ENCODE assay signal across 22 cellular contexts in the genomic region with DNA sequence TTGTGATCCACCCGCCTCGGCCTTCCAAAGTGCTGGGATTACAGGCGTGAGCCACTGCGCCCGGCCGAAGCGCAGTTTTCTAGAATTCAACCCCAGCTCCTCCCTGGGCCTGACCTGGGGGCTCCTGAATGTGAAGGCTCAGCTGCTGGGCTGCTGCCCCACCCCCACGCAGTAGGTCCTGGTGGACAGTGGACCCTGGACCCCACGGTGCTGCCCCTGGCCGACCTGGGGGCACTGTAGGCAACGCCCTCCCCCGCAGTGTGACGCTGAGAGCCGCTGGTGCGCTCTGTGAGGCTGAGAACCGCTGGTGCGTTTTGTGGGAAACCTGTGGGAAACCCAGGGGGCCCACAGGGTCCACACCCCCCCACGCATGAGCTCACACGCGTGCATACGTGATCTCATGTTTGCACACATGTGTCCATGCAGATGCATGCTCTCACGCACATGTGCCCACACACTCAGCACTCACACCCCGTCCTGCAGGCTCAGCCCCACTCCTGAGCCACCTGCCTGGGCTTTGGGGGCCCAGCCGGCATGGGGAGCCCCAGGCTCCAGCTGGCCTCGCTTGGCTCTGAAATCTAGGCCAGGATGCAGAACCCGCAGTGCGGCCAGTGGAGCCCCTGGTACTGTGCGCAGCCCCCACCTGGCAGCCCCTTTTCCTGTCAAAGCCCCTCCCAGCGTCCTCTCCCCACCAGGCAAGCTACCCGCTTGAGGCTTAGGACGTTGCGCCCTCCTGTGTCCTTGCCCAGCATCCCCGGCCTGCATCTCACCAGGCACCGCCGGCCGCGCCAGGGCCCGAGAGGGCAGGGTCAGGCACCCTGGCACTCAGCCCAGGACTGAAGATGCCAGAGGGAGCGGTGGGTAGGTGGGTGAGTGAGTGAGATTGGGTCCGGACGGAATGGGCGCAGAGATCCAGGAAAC.
A peak's percentile ranks its signal among the peaks of the same experiment; 100 is the strongest.
DNase-seq lines count a peak whose midpoint lies in the region; ATAC-seq and TF ChIP-seq lines count a peak whose summit lies in the region.
"Had no signal": no experiment of that assay in that cellular context is flagged by ENCODE, and none has a peak within 500 bp of the region (broad histone marks: within the 10 kb centered on the region; RNA-seq: fewer than 3 reads in every experiment).

No MANE protein-coding gene starts in this region.

- DNase-seq in Ammon's horn (ENCODE audit: low spot score) (peak; percentile 49), Panc1 (ENCODE audit: low read depth, low spot score) (no peak), hepatocyte (ENCODE audit: low spot score) (peak; percentile 42), putamen (ENCODE audit: low spot score) (no peak)
- no peak for DNase-seq in natural killer cell treated with Interleukin-12 subunit alpha and Interleukin-12 subunit beta and Interleukin-15 and Interleukin-18, amount 100 ng/mL, for 72 hours (ENCODE audit: low spot score)
- DNase-seq: activated CD4-positive, alpha-beta T cell treated with anti-CD3 and anti-CD28 coated beads, Interleukin-2, amount 50 U/mL, for 4 hours; activated CD8-positive, alpha-beta memory T cell treated with anti-CD3 and anti-CD28 coated beads, Interleukin-2, amount 50 U/mL, for 48 hours; activated effector memory CD4-positive, alpha-beta T cell treated with anti-CD3 and anti-CD28 coated beads, Interleukin-2, amount 50 U/mL, for 16 hours; CD4-positive, alpha-beta T cell; DMS153; GDM1; islet precursor cell; KG1; NCI-H1694 treated with DMSO at 0.1 percent for 48 hours; NCI-H69 had no signal

- peaks cover 40% of the 10 kb centered on the region for H3K4me1 ChIP-seq in Panc1 (ENCODE audit: control insufficient read depth, insufficient read depth, low read length)
- peaks cover 36% of the 10 kb centered on the region for H3K4me1 ChIP-seq in hepatocyte (ENCODE audit: insufficient read depth)
- H3K4me1 ChIP-seq: prostate gland had no signal

- H3K36me3 ChIP-seq in Panc1 (ENCODE audit: control insufficient read depth, insufficient read depth, low read length) (peaks cover 3% of the 10 kb centered on the region), hepatocyte (replicated peaks; ENCODE audit: insufficient read depth, low read depth) (no peaks in the 10 kb centered on the region)
- H3K36me3 ChIP-seq: prostate gland had no signal

- no peak overlapping the region for H3K4me2 ChIP-seq in hepatocyte

- BruUV-seq in Panc1 (replicated peaks; lab: Mats Ljungman, UMichigan) = no TSS peak

- no peak overlapping the region for H3K27ac Mint-ChIP-seq in natural killer cell treated with Interleukin-12 subunit alpha and Interleukin-12 subunit beta and Interleukin-15 and Interleukin-18, amount 100 ng/mL, for 72 hours
- H3K27ac Mint-ChIP-seq: CD4-positive, alpha-beta T cell; WTC11 had no signal

- H3K4me3 ChIP-seq in Panc1 (ENCODE audit: low read depth in 2 of 2, low read length in 2 of 2) = no peak overlapping the region
- no peak overlapping the region for H3K4me3 ChIP-seq in hepatocyte
- H3K4me3 ChIP-seq in skin epidermis = no peak overlapping the region
- H3K4me3 ChIP-seq: cardiac muscle cell, prostate gland had no signal

- peaks cover 6% of the 10 kb centered on the region for H3K36me3 Mint-ChIP-seq in natural killer cell treated with Interleukin-12 subunit alpha and Interleukin-12 subunit beta and Interleukin-15 and Interleukin-18, amount 100 ng/mL, for 72 hours

- H3K4me1 Mint-ChIP-seq in natural killer cell treated with Interleukin-12 subunit alpha and Interleukin-12 subunit beta and Interleukin-15 and Interleukin-18, amount 100 ng/mL, for 72 hours (ENCODE audit: low read depth in 2 of 2) = peaks cover 4 to 13% of the 10 kb centered on the region in 2 donors

- in situ Hi-C loops in Panc1 (cut with HindIII; ENCODE audit: low pct_unique_long_range_greater_than_20kb, low sequenced_read_pairs) = no loop called here

- ATAC-seq in Panc1 (no peak), GM18519 (IDR thresholded peaks at IDR 0.05; ENCODE audit: low FRiP score, unreplicated experiment) (no peak), HG02759 (IDR thresholded peaks at IDR 0.05; ENCODE audit: unreplicated experiment) (no peak)
- ATAC-seq in natural killer cell treated with Interleukin-12 subunit alpha and Interleukin-12 subunit beta and Interleukin-15 and Interleukin-18, amount 100 ng/mL, for 72 hours = no peak
- ATAC-seq: WTC11 had no signal

- H3K79me2 ChIP-seq in hepatocyte = peaks cover 4% of the 10 kb centered on the region

- H4K20me1 ChIP-seq in hepatocyte (ENCODE audit: insufficient read depth, poor library complexity, severe bottlenecking) = no peaks in the 10 kb centered on the region

- no peaks in the 10 kb centered on the region for H3K9me3 ChIP-seq in Panc1 (ENCODE audit: control insufficient read depth, insufficient read depth, low read depth, low read length)
- no peaks in the 10 kb centered on the region for H3K9me3 ChIP-seq in hepatocyte (ENCODE audit: low read depth)
- H3K9me3 ChIP-seq: prostate gland had no signal

- no peaks in the 10 kb centered on the region for H3K9me2 ChIP-seq in hepatocyte (replicated peaks; ENCODE audit: insufficient read depth)

- POLR2A ChIA-PET in Panc1 (lab: Charles Lee) = no interaction called here

- no peaks in the 10 kb centered on the region for H3K27me3 ChIP-seq in Panc1 (ENCODE audit: control insufficient read depth, insufficient read depth, low read length)
- H3K27me3 ChIP-seq in hepatocyte = no peaks in the 10 kb centered on the region
- H3K27me3 ChIP-seq: cardiac muscle cell had no signal

- no peak overlapping the region for H2AFZ ChIP-seq in hepatocyte

- 97% methylated on average over 41 of the region's 42 CpGs for WGBS in hepatocyte (ENCODE audit: low lambda C conversion rate, missing lambda C conversion rate)

- no peak overlapping the region for H3K4me3 Mint-ChIP-seq in natural killer cell treated with Interleukin-12 subunit alpha and Interleukin-12 subunit beta and Interleukin-15 and Interleukin-18, amount 100 ng/mL, for 72 hours
- H3K4me3 Mint-ChIP-seq: CD4-positive, alpha-beta T cell; nephron; WTC11 had no signal

- H3K27ac ChIP-seq in Panc1 (ENCODE audit: low read length) (peak overlapping the region; percentile 7; the same call in 1 of the 2 replicates), hepatocyte (peak overlapping the region; percentile 86), skin epidermis (peak overlapping the region in 15 of 21 experiments; percentile 69 to 90 (median 83))
- H3K27ac ChIP-seq: cardiac muscle cell had no signal

- H3K27me3 Mint-ChIP-seq in natural killer cell treated with Interleukin-12 subunit alpha and Interleukin-12 subunit beta and Interleukin-15 and Interleukin-18, amount 100 ng/mL, for 72 hours = peaks cover 4 to 8% of the 10 kb centered on the region in 2 donors
- H3K27me3 Mint-ChIP-seq: CD4-positive, alpha-beta T cell had no signal

- H3K9me3 Mint-ChIP-seq in natural killer cell treated with Interleukin-12 subunit alpha and Interleukin-12 subunit beta and Interleukin-15 and Interleukin-18, amount 100 ng/mL, for 72 hours = no peaks in the 10 kb centered on the region
- H3K9me3 Mint-ChIP-seq: CD4-positive, alpha-beta T cell; nephron; WTC11 had no signal

- CTCF ChIA-PET in Panc1 (lab: Charles Lee) = no interaction called here

- intact Hi-C loops in Panc1 (cut with micrococcal nuclease; ENCODE audit: unreplicated experiment) = no loop called here

- TF ChIP-seq CTCF in Panc1 (IDR thresholded peaks at IDR 0.05) (no peak), hepatocyte (IDR thresholded peaks at IDR 0.05; ENCODE audit: poor library complexity) (no peak)

Comparison
In these comparisons a context has a peak if more than half of its experiments do, and no peak if none do; other contexts are left out.
1. DNase-seq: peak in Ammon's horn (single experiment) and hepatocyte (single experiment); none in Panc1 (single experiment), natural killer cell treated with Interleukin-12 subunit alpha and Interleukin-12 subunit beta and Interleukin-15 and Interleukin-18, amount 100 ng/mL, for 72 hours (single experiment) and putamen (single experiment).
2. H3K27ac ChIP-seq: peak in every context shown above with its lines; median percentile 86 in hepatocyte; 83 in skin epidermis; 7 in Panc1.